ENCODE assay signal across 8 cellular contexts in genomic region chr4:139453371-139454110, GRCh38. TPM values are rescaled to one million over a fixed set of nuclear protein-coding genes. Genes with fewer than 3 reads are reported as not detected.
DNase-seq lines count a peak whose midpoint lies in the region; ATAC-seq and TF ChIP-seq lines count a peak whose summit lies in the region.

No MANE protein-coding gene starts in this region.

- DNase-seq in NCI-H146 treated with DMSO at 0.1 percent for 48 hours (lab: John Stamatoyannopoulos, UW; ENCODE audit: unreplicated experiment), result peak; percentile 75
- DNase-seq in T-helper 1 cell, result peak; percentile 93 to 98 (median 95)
- peak; percentile 43 to 99 (median 91) for DNase-seq in amygdala (lab: John Stamatoyannopoulos, UW)
- DNase-seq in left ventricle myocardium inferior, result peak; percentile 98
- DNase-seq in progenitor cell of endocrine pancreas (ENCODE audit: low spot score, unreplicated experiment), result peak; percentile 91
- peak; percentile 98 for DNase-seq in ureter (ENCODE audit: low spot score)

- H3K4me1 Mint-ChIP-seq in progenitor cell of endocrine pancreas (ENCODE audit: low read depth), result peaks cover 52% of the 10 kb centered on the region

- H3K4me3 ChIP-seq in left ventricle myocardium inferior, result peak overlapping the region; percentile 92

- ATAC-seq in GM18498 (IDR thresholded peaks at IDR 0.05; ENCODE audit: unreplicated experiment) (peak; percentile 92), HG02885 (IDR thresholded peaks at IDR 0.05; ENCODE audit: poor library complexity, unreplicated experiment) (peak; percentile 88)

- no peaks in the 10 kb centered on the region for H3K9me3 ChIP-seq in left ventricle myocardium inferior (replicated peaks)

- no peaks in the 10 kb centered on the region for H3K27me3 ChIP-seq in left ventricle myocardium inferior (ENCODE audit: low read depth)

- H3K27ac Mint-ChIP-seq in progenitor cell of endocrine pancreas, result peak overlapping the region; percentile 99

- intact Hi-C loops in left ventricle myocardium inferior (cut with micrococcal nuclease), result no loop called here

- no peaks in the 10 kb centered on the region for H3K27me3 Mint-ChIP-seq in progenitor cell of endocrine pancreas

- H3K4me3 Mint-ChIP-seq in progenitor cell of endocrine pancreas (ENCODE audit: low read depth), result peak overlapping the region; percentile 97

- H3K9me3 Mint-ChIP-seq in progenitor cell of endocrine pancreas (ENCODE audit: low read depth), result peaks cover 8% of the 10 kb centered on the region

- no peak for TF ChIP-seq CTCF in left ventricle myocardium inferior (IDR thresholded peaks at IDR 0.05; ENCODE audit: borderline replicate concordance)
- no peak for TF ChIP-seq CTCF in progenitor cell of endocrine pancreas (IDR thresholded peaks at IDR 0.05; ENCODE audit: unreplicated experiment)

- H3K36me3 Mint-ChIP-seq in progenitor cell of endocrine pancreas (ENCODE audit: insufficient read depth), result peaks cover 14% of the 10 kb centered on the region

- H3K27ac ChIP-seq in left ventricle myocardium inferior (replicated peaks), result peak overlapping the region; percentile 99

- H3K4me1 ChIP-seq in left ventricle myocardium inferior, result peaks cover 65% of the 10 kb centered on the region

- peaks cover 4% of the 10 kb centered on the region for H3K36me3 ChIP-seq in left ventricle myocardium inferior

RNA-seq across cellular contexts. Expression of gene RAB33B, which starts 0.4 kb away (rescaled TPM):
- total RNA-seq in left ventricle myocardium inferior, result 6.1 TPM
- total RNA-seq in progenitor cell of endocrine pancreas, result 14.2 and 14.4 TPM in 2 replicates
- 9.4 TPM for total RNA-seq in ureter

Comparison
In these comparisons a context has a peak if more than half of its experiments do, and no peak if none do; other contexts are left out.
1. Peak in every context shown above with its lines: DNase-seq, ATAC-seq, H3K4me3 ChIP-seq and H3K27ac ChIP-seq.